8 cellular contexts compared by ENCODE assay signal in genomic region chr14:95318870-95319311, GRCh38. TPM values are rescaled to one million over a fixed set of nuclear protein-coding genes. Genes with fewer than 3 reads are reported as not detected.
DNase-seq lines count a peak whose midpoint lies in the region; ATAC-seq, FAIRE-seq and TF ChIP-seq lines count a peak whose summit lies in the region.

No MANE protein-coding gene starts in this region.

- H3K27ac Mint-ChIP-seq in T-cell, result no peak overlapping the region

- TF ChIP-seq CTCF in fibroblast of villous mesenchyme (IDR thresholded peaks at IDR 0.05; ENCODE audit: insufficient read depth, low read depth, low read length) (no peak), retinal pigment epithelial cell (conservative IDR thresholded peaks at IDR 0.05; ENCODE audit: low read depth, low read length) (no peak)

- H3K4me1 Mint-ChIP-seq in T-cell, result peaks cover 10 to 15% (median 11%) of the 10 kb centered on the region in 3 donors

- no peaks in the 10 kb centered on the region for H3K36me3 Mint-ChIP-seq in T-cell

- DNase-seq in GM12891 (ENCODE audit: insufficient read length, low spot score) (no peak), T-cell (peak in 1 of 34 experiments; percentile 2), fibroblast of villous mesenchyme (ENCODE audit: low read depth) (no peak), retinal pigment epithelial cell (ENCODE audit: low read depth) (no peak), NCI-H2227 treated with DMSO at 0.1 percent for 48 hours (lab: John Stamatoyannopoulos, UW) (no peak), foreskin melanocyte (no peak)
- no peak for DNase-seq in stimulated activated CD4-positive, alpha-beta T cell treated with anti-CD3 and anti-CD28 coated beads, Interleukin-15, amount 100 ng/mL, for 24 hours

- H3K4me3 ChIP-seq in fibroblast of villous mesenchyme (ENCODE audit: low read depth, low read length) (peak overlapping the region; percentile 53), retinal pigment epithelial cell (ENCODE audit: low read length) (peak overlapping the region; percentile 52)

- peaks cover 10 to 23% of the 10 kb centered on the region in 2 donors for H3K27me3 Mint-ChIP-seq in T-cell

- POLR2A ChIA-PET in T-cell (lab: Charles Lee), result no interaction called here

- TF ChIP-seq POLR2A in GM12891 (IDR thresholded peaks at IDR 0.05; ENCODE audit: low read depth, low read length), result no peak

- ATAC-seq in T-cell (replicated peaks in 1 of 4) (peak in 1 of 4 experiments; percentile 23), HG03520 (IDR thresholded peaks at IDR 0.05; ENCODE audit: unreplicated experiment) (no peak)

- CTCF ChIA-PET in T-cell (lab: Charles Lee), result interaction anchor here in 1 of 2 donors (0.7 kb wide), 1 partner anchor 53 kb away, joined by 4 read pairs; no protein-coding TSS in a partner anchor

- H3K4me3 Mint-ChIP-seq in T-cell, result peak overlapping the region; percentile 71 to 86 (median 75)

- H3K9me3 Mint-ChIP-seq in T-cell, result no peaks in the 10 kb centered on the region

- FAIRE-seq in GM12891 (lab: Jason Lieb, UNC), result peak; percentile 81

TF ChIP-seq in GM12891, 5 proteins besides CTCF, POLR2A, EP300 and RAD21:
- TF ChIP-seq SPI1 (IDR thresholded peaks at IDR 0.05; ENCODE audit: low read depth, low read length) (no peak), PAX5 (IDR thresholded peaks at IDR 0.05; ENCODE audit: insufficient read depth, low read length, severe bottlenecking) (no peak), POU2F2 (IDR thresholded peaks at IDR 0.05; ENCODE audit: low read depth, low read length) (no peak), TAF1 (IDR thresholded peaks at IDR 0.05; ENCODE audit: low read depth, low read length) (no peak), POLR2AphosphoS5 (IDR thresholded peaks at IDR 0.05; ENCODE audit: low read depth, low read length) (no peak)

RNA-seq across cellular contexts. Expression of gene CLMN, which starts 0.8 kb away (rescaled TPM):
- polyA plus RNA-seq in GM12891 (2012; ENCODE audit: low read depth, missing spikeins), result 15.1 TPM
- 1 to 10 TPM in 2 of 5 donors, under 1 TPM in 3; 0.68 to 2.2 (median 0.99) TPM for total RNA-seq in T-cell
- under 0.01 and 0.43 TPM in 2 replicates for total RNA-seq in fibroblast of villous mesenchyme
